Comparison of ENCODE assay signal across 15 cellular contexts in genomic region chr15:29140475-29141172, GRCh38.
DNase-seq lines count a peak whose midpoint lies in the region; ATAC-seq and TF ChIP-seq lines count a peak whose summit lies in the region.
"Had no signal": no experiment of that assay in that cellular context is flagged by ENCODE, and none has a peak within 500 bp of the region (broad histone marks: within the 10 kb centered on the region; RNA-seq: fewer than 3 reads in every experiment).

No MANE protein-coding gene starts in this region.

- H3K36me3 Mint-ChIP-seq in endothelial cell (ENCODE audit: low read depth, unreplicated experiment) = peaks cover 8% of the 10 kb centered on the region
- no peaks in the 10 kb centered on the region for H3K36me3 Mint-ChIP-seq in nephron (ENCODE audit: low read depth)
- H3K36me3 Mint-ChIP-seq: activated naive CD8-positive, alpha-beta T cell treated with anti-CD3 and anti-CD28 coated beads for 36 hours had no signal

- H3K4me3 Mint-ChIP-seq in endothelial cell (ENCODE audit: unreplicated experiment) (peak overlapping the region; percentile 69), nephron (peak overlapping the region; percentile 9 to 62 (median 10))
- H3K4me3 Mint-ChIP-seq: activated naive CD8-positive, alpha-beta T cell treated with anti-CD3 and anti-CD28 coated beads for 36 hours had no signal

- no peak for ATAC-seq in GM21717 (IDR thresholded peaks at IDR 0.05; ENCODE audit: unreplicated experiment)

- 0 out of 2 replicates have a peak overlapping the region, but pooled peaks have one; percentile 3 for H3K9ac ChIP-seq in HUES64 (ENCODE audit: low read depth, low read length)

- H3K9me3 Mint-ChIP-seq in endothelial cell (ENCODE audit: unreplicated experiment) = no peaks in the 10 kb centered on the region
- H3K9me3 Mint-ChIP-seq in nephron = no peaks in the 10 kb centered on the region
- H3K9me3 Mint-ChIP-seq: activated naive CD8-positive, alpha-beta T cell treated with anti-CD3 and anti-CD28 coated beads for 36 hours; activated T-cell treated with anti-CD3 and anti-CD28 coated beads, Interleukin-2, amount 50 U/mL, for 4 hours had no signal

- peak; percentile 78 for DNase-seq in COLO668 (lab: John Stamatoyannopoulos, UW; ENCODE audit: unreplicated experiment)
- no peak for DNase-seq in endothelial cell (ENCODE audit: low spot score)
- no peak for DNase-seq in activated effector memory CD4-positive, alpha-beta T cell treated with Interleukin-2 at 50 U/mL for 16 hours
- no peak for DNase-seq in GM13977 (ENCODE audit: low spot score)
- no peak for DNase-seq in hippocampal formation (lab: John Stamatoyannopoulos, UW)
- DNase-seq: GF-D8, NCI-H1436, SW 1271 had no signal

- H3K4me3 ChIP-seq in HUES64 (ENCODE audit: low read length) = peak overlapping the region; percentile 39
- H3K4me3 ChIP-seq: cardiac muscle cell, heart left ventricle had no signal

- no peaks in the 10 kb centered on the region for H3K27me3 ChIP-seq in HUES64 (ENCODE audit: insufficient read depth, low read length)

- no peak overlapping the region for H3K27ac ChIP-seq in HUES64 (ENCODE audit: low read depth, low read length)
- H3K27ac ChIP-seq: cardiac muscle cell, heart left ventricle had no signal

- peak overlapping the region; percentile 64 for H3K27ac Mint-ChIP-seq in endothelial cell (ENCODE audit: unreplicated experiment)
- no peak overlapping the region for H3K27ac Mint-ChIP-seq in nephron
- H3K27ac Mint-ChIP-seq: activated naive CD8-positive, alpha-beta T cell treated with anti-CD3 and anti-CD28 coated beads for 36 hours had no signal

- no peaks in the 10 kb centered on the region for H3K9me3 ChIP-seq in HUES64 (ENCODE audit: insufficient read depth, low read depth, low read length)
- H3K9me3 ChIP-seq: heart left ventricle had no signal

- H3K4me1 ChIP-seq in HUES64 (ENCODE audit: insufficient read depth, low read length) = 0 out of 2 replicates have a peak, but pooled peaks cover 8% of the 10 kb centered on the region

- WGBS in HUES64 = 86% methylated on average over 12 of the region's 12 CpGs

- TF ChIP-seq CTCF in endothelial cell (IDR thresholded peaks at IDR 0.05; ENCODE audit: unreplicated experiment) = no peak
- no peak for TF ChIP-seq CTCF in nephron (IDR thresholded peaks at IDR 0.05; ENCODE audit: unreplicated experiment in 3 of 3)
- no peak for TF ChIP-seq CTCF in GM13977 (IDR thresholded peaks at IDR 0.05; ENCODE audit: extremely low read depth, insufficient read depth, missing control alignments)

- no peaks in the 10 kb centered on the region for H3K36me3 ChIP-seq in HUES64 (ENCODE audit: insufficient read depth, low read length)
- H3K36me3 ChIP-seq: cardiac muscle cell, heart left ventricle had no signal

- in situ Hi-C loops in GM13977 (cut with MboI; ENCODE audit: low pct_unique_long_range_greater_than_20kb, low sequenced_read_pairs, unreplicated experiment) = no loop called here

- H3K27me3 Mint-ChIP-seq in endothelial cell (ENCODE audit: unreplicated experiment) (peaks cover 10% of the 10 kb centered on the region), nephron (ENCODE audit: low read depth) (peaks cover 44% of the 10 kb centered on the region)

- peaks cover 31% of the 10 kb centered on the region for H3K4me1 Mint-ChIP-seq in endothelial cell (ENCODE audit: unreplicated experiment)
- H3K4me1 Mint-ChIP-seq in nephron = peaks cover 22% of the 10 kb centered on the region
